In genomic region chr7:151519045-151519764, GRCh38 we compare ENCODE assay signal across 2 cellular contexts.
A peak's percentile ranks its signal among the peaks of the same experiment; 100 is the strongest.
TF ChIP-seq lines count a peak whose summit lies in the region.

No MANE protein-coding gene starts in this region.

TF ChIP-seq in HCT116, 20 proteins besides CTCF, POLR2A, EP300 and RAD21:
- TF ChIP-seq, protein P1, sequence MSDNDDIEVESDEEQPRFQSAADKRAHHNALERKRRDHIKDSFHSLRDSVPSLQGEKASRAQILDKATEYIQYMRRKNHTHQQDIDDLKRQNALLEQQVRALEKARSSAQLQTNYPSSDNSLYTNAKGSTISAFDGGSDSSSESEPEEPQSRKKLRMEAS (IDR thresholded peaks at IDR 0.05) = peak; percentile 55
- peak; percentile 92 for TF ChIP-seq ZFX (IDR thresholded peaks at IDR 0.05)

TF ChIP-seq in GM12878, 131 proteins besides CTCF, POLR2A, EP300 and RAD21:
- 0 out of 2 replicates have a peak, but pooled peaks have one; percentile 16 for TF ChIP-seq ZSCAN29 (IDR thresholded peaks at IDR 0.05)
- TF ChIP-seq EGR1 (IDR thresholded peaks at IDR 0.05; ENCODE audit: borderline replicate concordance in 1 of 2, low read depth in 2 of 2, low read length in 2 of 2) = peak in 1 of 2 experiments; percentile 78; a peak in 2 of 3 replicates
- TF ChIP-seq ZBED1 (IDR thresholded peaks at IDR 0.05; ENCODE audit: borderline replicate concordance) = peak; percentile 67; the same call in 1 of the 2 replicates
- peak; percentile 95 for TF ChIP-seq DPF2 (IDR thresholded peaks at IDR 0.05)
- peak; percentile 83 for TF ChIP-seq IKZF1 (conservative IDR thresholded peaks at IDR 0.05)
- TF ChIP-seq NR2F1 (conservative IDR thresholded peaks at IDR 0.05) = peak; percentile 61
- peak; percentile 98 for TF ChIP-seq GATAD2B (conservative IDR thresholded peaks at IDR 0.05; ENCODE audit: low read depth)
- peak; percentile 23; the same call in 1 of the 2 replicates for TF ChIP-seq POLR2AphosphoS5 (IDR thresholded peaks at IDR 0.05; ENCODE audit: low read length)
- 0 out of 2 replicates have a peak, but pooled peaks have one; percentile 26 for TF ChIP-seq NR2C1 (IDR thresholded peaks at IDR 0.05)
- TF ChIP-seq RB1 (IDR thresholded peaks at IDR 0.05; ENCODE audit: borderline replicate concordance) = 0 out of 2 replicates have a peak, but pooled peaks have one; percentile 19
- 0 out of 2 replicates have a peak, but pooled peaks have one; percentile 3 for TF ChIP-seq MEF2A (IDR thresholded peaks at IDR 0.05; ENCODE audit: insufficient read depth, low read depth, low read length)
- TF ChIP-seq, protein P2, sequence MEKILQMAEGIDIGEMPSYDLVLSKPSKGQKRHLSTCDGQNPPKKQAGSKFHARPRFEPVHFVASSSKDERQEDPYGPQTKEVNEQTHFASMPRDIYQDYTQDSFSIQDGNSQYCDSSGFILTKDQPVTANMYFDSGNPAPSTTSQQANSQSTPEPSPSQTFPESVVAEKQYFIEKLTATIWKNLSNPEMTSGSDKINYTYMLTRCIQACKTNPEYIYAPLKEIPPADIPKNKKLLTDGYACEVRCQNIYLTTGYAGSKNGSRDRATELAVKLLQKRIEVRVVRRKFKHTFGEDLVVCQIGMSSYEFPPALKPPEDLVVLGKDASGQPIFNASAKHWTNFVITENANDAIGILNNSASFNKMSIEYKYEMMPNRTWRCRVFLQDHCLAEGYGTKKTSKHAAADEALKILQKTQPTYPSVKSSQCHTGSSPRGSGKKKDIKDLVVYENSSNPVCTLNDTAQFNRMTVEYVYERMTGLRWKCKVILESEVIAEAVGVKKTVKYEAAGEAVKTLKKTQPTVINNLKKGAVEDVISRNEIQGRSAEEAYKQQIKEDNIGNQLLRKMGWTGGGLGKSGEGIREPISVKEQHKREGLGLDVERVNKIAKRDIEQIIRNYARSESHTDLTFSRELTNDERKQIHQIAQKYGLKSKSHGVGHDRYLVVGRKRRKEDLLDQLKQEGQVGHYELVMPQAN (conservative IDR thresholded peaks at IDR 0.05) = peak; percentile 90
- 0 out of 2 replicates have a peak, but pooled peaks have one; percentile 40 for TF ChIP-seq ZNF217 (IDR thresholded peaks at IDR 0.05)
- TF ChIP-seq LARP7 (IDR thresholded peaks at IDR 0.05) = peak; percentile 99
- TF ChIP-seq BACH1 (IDR thresholded peaks at IDR 0.05; ENCODE audit: borderline replicate concordance) = peak; percentile 90
- 0 out of 2 replicates have a peak, but pooled peaks have one; percentile 26 for TF ChIP-seq ZNF24 (IDR thresholded peaks at IDR 0.05)
- peak; percentile 87 to 93 for TF ChIP-seq BHLHE40 (IDR thresholded peaks at IDR 0.05; ENCODE audit: borderline replicate concordance in 1 of 2, low read depth in 2 of 2, low read length in 1 of 2)
- TF ChIP-seq ZNF207 (IDR thresholded peaks at IDR 0.05; ENCODE audit: borderline replicate concordance) = 0 out of 2 replicates have a peak, but pooled peaks have one; percentile 63
- peak; percentile 11 for TF ChIP-seq MYC (IDR thresholded peaks at IDR 0.05; ENCODE audit: insufficient read depth, insufficient read length, insufficient replicate concordance, low read length, severe bottlenecking)
- TF ChIP-seq, protein P3, sequence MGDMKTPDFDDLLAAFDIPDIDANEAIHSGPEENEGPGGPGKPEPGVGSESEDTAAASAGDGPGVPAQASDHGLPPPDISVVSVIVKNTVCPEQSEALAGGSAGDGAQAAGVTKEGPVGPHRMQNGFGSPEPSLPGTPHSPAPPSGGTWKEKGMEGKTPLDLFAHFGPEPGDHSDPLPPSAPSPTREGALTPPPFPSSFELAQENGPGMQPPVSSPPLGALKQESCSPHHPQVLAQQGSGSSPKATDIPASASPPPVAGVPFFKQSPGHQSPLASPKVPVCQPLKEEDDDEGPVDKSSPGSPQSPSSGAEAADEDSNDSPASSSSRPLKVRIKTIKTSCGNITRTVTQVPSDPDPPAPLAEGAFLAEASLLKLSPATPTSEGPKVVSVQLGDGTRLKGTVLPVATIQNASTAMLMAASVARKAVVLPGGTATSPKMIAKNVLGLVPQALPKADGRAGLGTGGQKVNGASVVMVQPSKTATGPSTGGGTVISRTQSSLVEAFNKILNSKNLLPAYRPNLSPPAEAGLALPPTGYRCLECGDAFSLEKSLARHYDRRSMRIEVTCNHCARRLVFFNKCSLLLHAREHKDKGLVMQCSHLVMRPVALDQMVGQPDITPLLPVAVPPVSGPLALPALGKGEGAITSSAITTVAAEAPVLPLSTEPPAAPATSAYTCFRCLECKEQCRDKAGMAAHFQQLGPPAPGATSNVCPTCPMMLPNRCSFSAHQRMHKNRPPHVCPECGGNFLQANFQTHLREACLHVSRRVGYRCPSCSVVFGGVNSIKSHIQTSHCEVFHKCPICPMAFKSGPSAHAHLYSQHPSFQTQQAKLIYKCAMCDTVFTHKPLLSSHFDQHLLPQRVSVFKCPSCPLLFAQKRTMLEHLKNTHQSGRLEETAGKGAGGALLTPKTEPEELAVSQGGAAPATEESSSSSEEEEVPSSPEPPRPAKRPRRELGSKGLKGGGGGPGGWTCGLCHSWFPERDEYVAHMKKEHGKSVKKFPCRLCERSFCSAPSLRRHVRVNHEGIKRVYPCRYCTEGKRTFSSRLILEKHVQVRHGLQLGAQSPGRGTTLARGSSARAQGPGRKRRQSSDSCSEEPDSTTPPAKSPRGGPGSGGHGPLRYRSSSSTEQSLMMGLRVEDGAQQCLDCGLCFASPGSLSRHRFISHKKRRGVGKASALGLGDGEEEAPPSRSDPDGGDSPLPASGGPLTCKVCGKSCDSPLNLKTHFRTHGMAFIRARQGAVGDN (IDR thresholded peaks at IDR 0.05) = peak; percentile 59; the same call in 1 of the 2 replicates
- peak; percentile 56 for TF ChIP-seq MXI1 (IDR thresholded peaks at IDR 0.05; ENCODE audit: low read depth, low read length)
- TF ChIP-seq SMARCA5 (IDR thresholded peaks at IDR 0.05) = peak; percentile 86
